In the genomic region with DNA sequence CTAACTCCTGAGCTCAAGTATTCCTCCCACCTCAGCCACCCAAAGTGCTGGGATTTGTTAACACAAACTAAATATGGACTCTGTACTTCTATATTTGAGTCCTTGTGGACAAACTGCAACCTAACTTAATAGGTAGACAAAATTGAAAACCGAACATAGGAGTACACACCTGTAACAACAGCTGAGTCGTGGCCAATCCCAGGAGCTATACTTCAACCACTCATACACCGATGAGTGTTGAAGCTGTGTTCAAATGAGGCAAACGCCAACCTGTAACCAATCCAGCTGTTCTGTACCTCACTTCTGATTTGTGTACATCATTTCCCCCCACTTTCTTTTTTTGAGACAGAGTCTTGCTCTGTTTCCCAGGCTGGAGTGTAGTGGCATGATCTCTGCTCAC, we compare ENCODE assay signal across 1 cellular context.
A peak's percentile ranks its signal among the peaks of the same experiment; 100 is the strongest.
TF ChIP-seq lines count a peak whose summit lies in the region.

No MANE protein-coding gene starts in this region.

TF ChIP-seq in HepG2, 621 proteins besides CTCF, POLR2A, EP300 and RAD21:
- no peak for TF ChIP-seq CENPT (CRISPR knock-in tag; IDR thresholded peaks at IDR 0.05; ENCODE audit: low read depth)
- peak; percentile 72; the same call in 1 of the 2 replicates for TF ChIP-seq ZNF121 (CRISPR knock-in tag; IDR thresholded peaks at IDR 0.05)
